In the genomic region with DNA sequence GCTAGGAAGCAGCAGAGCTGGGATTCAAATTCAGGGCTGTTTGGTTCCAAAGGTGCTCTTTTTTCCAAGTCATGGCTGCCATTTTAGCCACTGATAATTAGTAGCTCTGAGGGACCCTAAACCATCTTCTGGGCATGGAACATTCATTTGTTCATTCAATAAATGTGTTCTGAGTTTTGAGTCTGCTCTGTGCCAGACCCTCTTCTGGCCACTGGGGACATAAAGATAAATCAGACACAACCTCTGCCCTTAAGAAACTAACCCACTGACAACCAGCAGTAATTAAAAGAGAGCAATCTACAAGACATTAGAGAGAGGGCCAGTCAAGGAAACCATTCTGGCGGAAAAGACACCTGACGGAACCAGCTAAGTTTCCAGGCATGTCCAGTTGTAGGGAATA, we compare ENCODE assay signal across 10 cellular contexts. TPM values are rescaled to one million over a fixed set of nuclear protein-coding genes. Genes with fewer than 3 reads are reported as not detected.
DNase-seq lines count a peak whose midpoint lies in the region; ATAC-seq and TF ChIP-seq lines count a peak whose summit lies in the region.
"Had no signal": no experiment of that assay in that cellular context is flagged by ENCODE, and none has a peak within 500 bp of the region (broad histone marks: within the 10 kb centered on the region; RNA-seq: fewer than 3 reads in every experiment).

No MANE protein-coding gene starts in this region.

- H3K9me3 ChIP-seq in CD4-positive, alpha-beta memory T cell (ENCODE audit: control insufficient read depth in 1 of 2, low read length in 2 of 2), result no peaks in the 10 kb centered on the region
- H3K9me3 ChIP-seq in Loucy (ENCODE audit: insufficient read depth, low read depth, low read length), result no peaks in the 10 kb centered on the region

- H3K27ac Mint-ChIP-seq in CD4-positive, alpha-beta memory T cell, result peak overlapping the region; percentile 37 to 91 (median 76)
- no peak overlapping the region for H3K27ac Mint-ChIP-seq in central memory CD8-positive, alpha-beta T cell (ENCODE audit: low read depth)
- H3K27ac Mint-ChIP-seq in neural crest cell (ENCODE audit: unreplicated experiment), result no peak overlapping the region

- no peaks in the 10 kb centered on the region for H3F3A ChIP-seq in Loucy (ENCODE audit: low read depth)

- peak overlapping the region in 7 of 8 donors; percentile 42 to 84 (median 54) for H3K4me3 Mint-ChIP-seq in CD4-positive, alpha-beta memory T cell
- peak overlapping the region; percentile 99 for H3K4me3 Mint-ChIP-seq in central memory CD8-positive, alpha-beta T cell
- H3K4me3 Mint-ChIP-seq in neural crest cell, result peak overlapping the region; percentile 56

- no peaks in the 10 kb centered on the region for H3K9me2 ChIP-seq in Loucy (replicated peaks; ENCODE audit: low read depth, low read length)

- no peaks in the 10 kb centered on the region for H4K20me1 ChIP-seq in Loucy (ENCODE audit: insufficient read depth, low read length, poor library complexity, severe bottlenecking)

- H3K36me3 Mint-ChIP-seq in CD4-positive, alpha-beta memory T cell, result peaks cover 0 to 8% of the 10 kb centered on the region in 2 donors
- H3K36me3 Mint-ChIP-seq in central memory CD8-positive, alpha-beta T cell (ENCODE audit: insufficient read depth), result peaks cover 9% of the 10 kb centered on the region
- no peaks in the 10 kb centered on the region for H3K36me3 Mint-ChIP-seq in neural crest cell (ENCODE audit: low read depth)

- H3K4me1 ChIP-seq in CD4-positive, alpha-beta memory T cell (ENCODE audit: insufficient read depth, low read length), result peaks cover 64% of the 10 kb centered on the region
- peaks cover 34% of the 10 kb centered on the region for H3K4me1 ChIP-seq in Loucy (ENCODE audit: insufficient read depth, low read length, poor library complexity, severe bottlenecking)

- no peaks in the 10 kb centered on the region for H3K27me3 Mint-ChIP-seq in CD4-positive, alpha-beta memory T cell
- H3K27me3 Mint-ChIP-seq in central memory CD8-positive, alpha-beta T cell, result no peaks in the 10 kb centered on the region
- peaks cover 36% of the 10 kb centered on the region for H3K27me3 Mint-ChIP-seq in neural crest cell (ENCODE audit: low read depth)

- no peak overlapping the region for H2AFZ ChIP-seq in Loucy (ENCODE audit: low read length)

- CTCF ChIA-PET in CD4-positive, alpha-beta memory T cell (lab: Charles Lee; ENCODE audit: partially characterized antibody), result interaction anchor here (1.3 to 3.0 kb wide), 6 partner anchors 9 to 270 kb away, joined by 3 to 27 read pairs (median 9); a partner anchor contains a TSS

- no peaks in the 10 kb centered on the region for H3K27me3 ChIP-seq in CD4-positive, alpha-beta memory T cell (ENCODE audit: insufficient read depth, low read length)
- no peaks in the 10 kb centered on the region for H3K27me3 ChIP-seq in Loucy (ENCODE audit: insufficient read depth, low read length, poor library complexity, severe bottlenecking)

- no peaks in the 10 kb centered on the region for H3K36me3 ChIP-seq in CD4-positive, alpha-beta memory T cell (ENCODE audit: insufficient read depth, low read length)
- H3K36me3 ChIP-seq in Loucy (ENCODE audit: insufficient read depth, low read length), result no peaks in the 10 kb centered on the region

- H3K79me2 ChIP-seq in Loucy (ENCODE audit: insufficient read depth, low read length), result no peaks in the 10 kb centered on the region

- H3K27ac ChIP-seq in CD4-positive, alpha-beta memory T cell (ENCODE audit: low read depth, low read length), result no peak overlapping the region

- H3K9ac ChIP-seq in Loucy (ENCODE audit: low read depth, low read length, poor library complexity, severe bottlenecking), result no peak overlapping the region

- ATAC-seq in central memory CD8-positive, alpha-beta T cell (replicated peaks; ENCODE audit: extremely low read depth, poor library complexity, severe bottlenecking), result no peak
- no peak for ATAC-seq in GM18511 (IDR thresholded peaks at IDR 0.05; ENCODE audit: unreplicated experiment)

- H3K4me1 Mint-ChIP-seq in CD4-positive, alpha-beta memory T cell, result peaks cover 55 to 78% (median 62%) of the 10 kb centered on the region in 4 donors
- H3K4me1 Mint-ChIP-seq in central memory CD8-positive, alpha-beta T cell, result peaks cover 69% of the 10 kb centered on the region
- H3K4me1 Mint-ChIP-seq in neural crest cell, result peaks cover 28% of the 10 kb centered on the region

- H3K9me3 Mint-ChIP-seq in CD4-positive, alpha-beta memory T cell, result peaks cover 0 to 5% (median under 1%) of the 10 kb centered on the region in 8 donors
- H3K9me3 Mint-ChIP-seq in central memory CD8-positive, alpha-beta T cell, result no peaks in the 10 kb centered on the region
- H3K9me3 Mint-ChIP-seq in neural crest cell, result no peaks in the 10 kb centered on the region

- H3K4me3 ChIP-seq in CD4-positive, alpha-beta memory T cell (ENCODE audit: low read length in 2 of 2), result no peak overlapping the region
- no peak overlapping the region for H3K4me3 ChIP-seq in Loucy (ENCODE audit: low read length, poor library complexity, severe bottlenecking)

- POLR2A ChIA-PET in CD4-positive, alpha-beta memory T cell (lab: Charles Lee; ENCODE audit: partially characterized antibody), result interaction anchor here (0.6 to 5.7 kb wide), 6 partner anchors 10 to 270 kb away, joined by 3 to 102 read pairs (median 6); a partner anchor contains a TSS

- DNase-seq in CD4-positive, alpha-beta memory T cell, result no peak
- DNase-seq in central memory CD8-positive, alpha-beta T cell (ENCODE audit: low spot score in 2 of 2), result no peak
- DNase-seq in neural crest cell (ENCODE audit: low read depth, low spot score) (no peak), NCI-H2081 treated with DMSO at 0.1 percent for 48 hours (lab: John Stamatoyannopoulos, UW) (no peak), activated gamma-delta T cell treated with Interleukin-2 at 50 U/mL for 16 hours (no peak)
- DNase-seq in effector CD4-positive, alpha-beta T cell, result no peak
- DNase-seq: Karpas-422, T1000 had no signal

- peak; percentile 22; the same call in 1 of the 2 replicates for TF ChIP-seq CTCF in Loucy (conservative IDR thresholded peaks at IDR 0.05; ENCODE audit: low read length)
- no peak for TF ChIP-seq CTCF in neural crest cell (conservative IDR thresholded peaks at IDR 0.05)

- intact Hi-C loops in CD4-positive, alpha-beta memory T cell (cut with micrococcal nuclease), result no loop called here

- H3K4me2 ChIP-seq in Loucy (ENCODE audit: low read depth, low read length, poor library complexity, severe bottlenecking), result no peak overlapping the region

RNA-seq across cellular contexts. Expression of a gene that starts 2.0 kb away (rescaled TPM):
- total RNA-seq in CD4-positive, alpha-beta memory T cell, result 10 to 100 TPM; 17.1 to 18.3 TPM
- polyA plus RNA-seq in CD4-positive, alpha-beta memory T cell, result 1 to 10 TPM; 1.9 to 6.1 TPM
- total RNA-seq in neural crest cell, result 11.0 and 11.3 TPM in 2 replicates

Comparison
In these comparisons a context has a peak if more than half of its experiments do, and no peak if none do; other contexts are left out.
1. H3K27ac Mint-ChIP-seq: peak in CD4-positive, alpha-beta memory T cell (7 of 7); none in central memory CD8-positive, alpha-beta T cell (single experiment) and neural crest cell (single experiment).
2. Peak in every context shown above with its lines, with median percentiles within 50 percentile points of each other: H3K4me3 Mint-ChIP-seq.